In genomic region chr3:179734497-179735281, GRCh38 we compare ENCODE assay signal across 1 cellular context.
TF ChIP-seq lines count a peak whose summit lies in the region.

No MANE protein-coding gene starts in this region.

TF ChIP-seq in HepG2, 621 proteins besides CTCF, POLR2A, EP300 and RAD21 (continued from another document and continues in another):
- no peak for TF ChIP-seq NKX3-1 (CRISPR knock-in tag; IDR thresholded peaks at IDR 0.05)
- TF ChIP-seq RBAK (CRISPR knock-in tag; IDR thresholded peaks at IDR 0.05): no peak
- TF ChIP-seq ZNF639 (CRISPR knock-in tag; conservative IDR thresholded peaks at IDR 0.05): no peak
- TF ChIP-seq BCL6 (CRISPR knock-in tag; IDR thresholded peaks at IDR 0.05): peak; percentile 31; the same call in 1 of the 2 replicates
- no peak for TF ChIP-seq ZNF513 (CRISPR knock-in tag; conservative IDR thresholded peaks at IDR 0.05)
- peak; percentile 95 for TF ChIP-seq JUNB (CRISPR knock-in tag; IDR thresholded peaks at IDR 0.05; ENCODE audit: borderline replicate concordance)
- TF ChIP-seq ZNF770 (CRISPR knock-in tag; IDR thresholded peaks at IDR 0.05): no peak
- TF ChIP-seq SMARCC2 (IDR thresholded peaks at IDR 0.05): no peak
- TF ChIP-seq, protein P1, sequence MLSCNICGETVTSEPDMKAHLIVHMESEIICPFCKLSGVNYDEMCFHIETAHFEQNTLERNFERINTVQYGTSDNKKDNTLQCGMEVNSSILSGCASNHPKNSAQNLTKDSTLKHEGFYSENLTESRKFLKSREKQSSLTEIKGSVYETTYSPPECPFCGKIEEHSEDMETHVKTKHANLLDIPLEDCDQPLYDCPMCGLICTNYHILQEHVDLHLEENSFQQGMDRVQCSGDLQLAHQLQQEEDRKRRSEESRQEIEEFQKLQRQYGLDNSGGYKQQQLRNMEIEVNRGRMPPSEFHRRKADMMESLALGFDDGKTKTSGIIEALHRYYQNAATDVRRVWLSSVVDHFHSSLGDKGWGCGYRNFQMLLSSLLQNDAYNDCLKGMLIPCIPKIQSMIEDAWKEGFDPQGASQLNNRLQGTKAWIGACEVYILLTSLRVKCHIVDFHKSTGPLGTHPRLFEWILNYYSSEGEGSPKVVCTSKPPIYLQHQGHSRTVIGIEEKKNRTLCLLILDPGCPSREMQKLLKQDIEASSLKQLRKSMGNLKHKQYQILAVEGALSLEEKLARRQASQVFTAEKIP (CRISPR knock-in tag; IDR thresholded peaks at IDR 0.05; ENCODE audit: borderline replicate concordance): no peak
- TF ChIP-seq TRIM24 (CRISPR knock-in tag; IDR thresholded peaks at IDR 0.05): no peak
- no peak for TF ChIP-seq ZBTB3 (CRISPR knock-in tag; IDR thresholded peaks at IDR 0.05; ENCODE audit: borderline replicate concordance, low read depth)
- TF ChIP-seq TOPORS (CRISPR knock-in tag; IDR thresholded peaks at IDR 0.05): no peak
- TF ChIP-seq ELF4 (CRISPR knock-in tag; IDR thresholded peaks at IDR 0.05; ENCODE audit: borderline replicate concordance): no peak
- TF ChIP-seq, protein P2, sequence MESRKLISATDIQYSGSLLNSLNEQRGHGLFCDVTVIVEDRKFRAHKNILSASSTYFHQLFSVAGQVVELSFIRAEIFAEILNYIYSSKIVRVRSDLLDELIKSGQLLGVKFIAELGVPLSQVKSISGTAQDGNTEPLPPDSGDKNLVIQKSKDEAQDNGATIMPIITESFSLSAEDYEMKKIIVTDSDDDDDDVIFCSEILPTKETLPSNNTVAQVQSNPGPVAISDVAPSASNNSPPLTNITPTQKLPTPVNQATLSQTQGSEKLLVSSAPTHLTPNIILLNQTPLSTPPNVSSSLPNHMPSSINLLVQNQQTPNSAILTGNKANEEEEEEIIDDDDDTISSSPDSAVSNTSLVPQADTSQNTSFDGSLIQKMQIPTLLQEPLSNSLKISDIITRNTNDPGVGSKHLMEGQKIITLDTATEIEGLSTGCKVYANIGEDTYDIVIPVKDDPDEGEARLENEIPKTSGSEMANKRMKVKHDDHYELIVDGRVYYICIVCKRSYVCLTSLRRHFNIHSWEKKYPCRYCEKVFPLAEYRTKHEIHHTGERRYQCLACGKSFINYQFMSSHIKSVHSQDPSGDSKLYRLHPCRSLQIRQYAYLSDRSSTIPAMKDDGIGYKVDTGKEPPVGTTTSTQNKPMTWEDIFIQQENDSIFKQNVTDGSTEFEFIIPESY (CRISPR knock-in tag; IDR thresholded peaks at IDR 0.05): no peak
- no peak for TF ChIP-seq XBP1 (CRISPR knock-in tag; IDR thresholded peaks at IDR 0.05)
- 0 out of 2 replicates have a peak, but pooled peaks have one; percentile 21 for TF ChIP-seq ZNF331 (CRISPR knock-in tag; IDR thresholded peaks at IDR 0.05)
- peak; percentile 89 for TF ChIP-seq RXRB (CRISPR knock-in tag; IDR thresholded peaks at IDR 0.05; ENCODE audit: borderline replicate concordance)
- TF ChIP-seq ADNP (CRISPR knock-in tag; IDR thresholded peaks at IDR 0.05): no peak
- TF ChIP-seq, protein P3, sequence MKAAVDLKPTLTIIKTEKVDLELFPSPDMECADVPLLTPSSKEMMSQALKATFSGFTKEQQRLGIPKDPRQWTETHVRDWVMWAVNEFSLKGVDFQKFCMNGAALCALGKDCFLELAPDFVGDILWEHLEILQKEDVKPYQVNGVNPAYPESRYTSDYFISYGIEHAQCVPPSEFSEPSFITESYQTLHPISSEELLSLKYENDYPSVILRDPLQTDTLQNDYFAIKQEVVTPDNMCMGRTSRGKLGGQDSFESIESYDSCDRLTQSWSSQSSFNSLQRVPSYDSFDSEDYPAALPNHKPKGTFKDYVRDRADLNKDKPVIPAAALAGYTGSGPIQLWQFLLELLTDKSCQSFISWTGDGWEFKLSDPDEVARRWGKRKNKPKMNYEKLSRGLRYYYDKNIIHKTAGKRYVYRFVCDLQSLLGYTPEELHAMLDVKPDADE (CRISPR knock-in tag; IDR thresholded peaks at IDR 0.05): no peak
- no peak for TF ChIP-seq ZNF468 (CRISPR knock-in tag; IDR thresholded peaks at IDR 0.05)
- TF ChIP-seq WIZ (CRISPR knock-in tag; IDR thresholded peaks at IDR 0.05): no peak
- TF ChIP-seq ZNF430 (CRISPR knock-in tag; IDR thresholded peaks at IDR 0.05): no peak
- TF ChIP-seq, protein P4, sequence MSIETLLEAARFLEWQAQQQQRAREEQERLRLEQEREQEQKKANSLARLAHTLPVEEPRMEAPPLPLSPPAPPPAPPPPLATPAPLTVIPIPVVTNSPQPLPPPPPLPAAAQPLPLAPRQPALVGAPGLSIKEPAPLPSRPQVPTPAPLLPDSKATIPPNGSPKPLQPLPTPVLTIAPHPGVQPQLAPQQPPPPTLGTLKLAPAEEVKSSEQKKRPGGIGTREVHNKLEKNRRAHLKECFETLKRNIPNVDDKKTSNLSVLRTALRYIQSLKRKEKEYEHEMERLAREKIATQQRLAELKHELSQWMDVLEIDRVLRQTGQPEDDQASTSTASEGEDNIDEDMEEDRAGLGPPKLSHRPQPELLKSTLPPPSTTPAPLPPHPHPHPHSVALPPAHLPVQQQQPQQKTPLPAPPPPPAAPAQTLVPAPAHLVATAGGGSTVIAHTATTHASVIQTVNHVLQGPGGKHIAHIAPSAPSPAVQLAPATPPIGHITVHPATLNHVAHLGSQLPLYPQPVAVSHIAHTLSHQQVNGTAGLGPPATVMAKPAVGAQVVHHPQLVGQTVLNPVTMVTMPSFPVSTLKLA (IDR thresholded peaks at IDR 0.05): no peak
- no peak for TF ChIP-seq ZNF160 (CRISPR knock-in tag; IDR thresholded peaks at IDR 0.05)
- no peak for TF ChIP-seq KLF11 (CRISPR knock-in tag; IDR thresholded peaks at IDR 0.05)
- no peak for TF ChIP-seq TBL1XR1 (IDR thresholded peaks at IDR 0.05; ENCODE audit: borderline replicate concordance, low read length, partially characterized antibody)
- no peak for TF ChIP-seq DNMT1 (CRISPR knock-in tag; IDR thresholded peaks at IDR 0.05)
- TF ChIP-seq ZNF256 (CRISPR knock-in tag; conservative IDR thresholded peaks at IDR 0.05): no peak
- peak; percentile 45; the same call in 1 of the 2 replicates for TF ChIP-seq ZNF670 (CRISPR knock-in tag; IDR thresholded peaks at IDR 0.05; ENCODE audit: borderline replicate concordance)
- 0 out of 2 replicates have a peak, but pooled peaks have one; percentile 22 for TF ChIP-seq ZBTB7B (CRISPR knock-in tag; IDR thresholded peaks at IDR 0.05)
- no peak for TF ChIP-seq ZNF282 (IDR thresholded peaks at IDR 0.05; ENCODE audit: partially characterized antibody)
- 0 out of 2 replicates have a peak, but pooled peaks have one; percentile 23 for TF ChIP-seq RBFOX2 (IDR thresholded peaks at IDR 0.05; ENCODE audit: low read depth, low read length)
- TF ChIP-seq SRSF1 (optimal IDR thresholded peaks at IDR 0.05; ENCODE audit: low read depth, low read length): no peak
- no peak for TF ChIP-seq SNAPC2 (CRISPR knock-in tag; IDR thresholded peaks at IDR 0.05)
- no peak for TF ChIP-seq TARDBP (CRISPR knock-in tag; IDR thresholded peaks at IDR 0.05)
- TF ChIP-seq RNF2 (conservative IDR thresholded peaks at IDR 0.05; ENCODE audit: low read depth): no peak
- no peak for TF ChIP-seq ZNF382 (CRISPR knock-in tag; IDR thresholded peaks at IDR 0.05; ENCODE audit: borderline replicate concordance)
- TF ChIP-seq AHR (CRISPR knock-in tag; IDR thresholded peaks at IDR 0.05): no peak
- no peak for TF ChIP-seq ZNF564 (CRISPR knock-in tag; IDR thresholded peaks at IDR 0.05)
- TF ChIP-seq ZBTB26 (CRISPR knock-in tag; IDR thresholded peaks at IDR 0.05; ENCODE audit: borderline replicate concordance): no peak
- no peak for TF ChIP-seq SNAI1 (CRISPR knock-in tag; IDR thresholded peaks at IDR 0.05; ENCODE audit: borderline replicate concordance)
- no peak for TF ChIP-seq ZFY (CRISPR knock-in tag; IDR thresholded peaks at IDR 0.05)
- TF ChIP-seq FOXP1 (IDR thresholded peaks at IDR 0.05): no peak
- peak; percentile 75 for TF ChIP-seq FOXP1 (CRISPR knock-in tag; IDR thresholded peaks at IDR 0.05)
- no peak for TF ChIP-seq ZNF121 (CRISPR knock-in tag; IDR thresholded peaks at IDR 0.05)
- TF ChIP-seq ARNT (IDR thresholded peaks at IDR 0.05): no peak
- no peak for TF ChIP-seq CEBPB (IDR thresholded peaks at IDR 0.05; ENCODE audit: borderline replicate concordance, low read depth, low read length)
- peak; percentile 70 for TF ChIP-seq HNF4A (CRISPR knock-in tag; IDR thresholded peaks at IDR 0.05)
- TF ChIP-seq ZNF530 (CRISPR knock-in tag; IDR thresholded peaks at IDR 0.05; ENCODE audit: low read depth): no peak
- TF ChIP-seq ATM (IDR thresholded peaks at IDR 0.05; ENCODE audit: borderline replicate concordance): no peak
- TF ChIP-seq TCF7 (IDR thresholded peaks at IDR 0.05; ENCODE audit: low read depth): peak; percentile 73
- peak; percentile 34; the same call in 1 of the 2 replicates for TF ChIP-seq SALL1 (CRISPR knock-in tag; IDR thresholded peaks at IDR 0.05)
- TF ChIP-seq IRF9 (CRISPR knock-in tag; IDR thresholded peaks at IDR 0.05; ENCODE audit: borderline replicate concordance): no peak
- no peak for TF ChIP-seq ZNF20 (CRISPR knock-in tag; IDR thresholded peaks at IDR 0.05)
- TF ChIP-seq, protein P5, sequence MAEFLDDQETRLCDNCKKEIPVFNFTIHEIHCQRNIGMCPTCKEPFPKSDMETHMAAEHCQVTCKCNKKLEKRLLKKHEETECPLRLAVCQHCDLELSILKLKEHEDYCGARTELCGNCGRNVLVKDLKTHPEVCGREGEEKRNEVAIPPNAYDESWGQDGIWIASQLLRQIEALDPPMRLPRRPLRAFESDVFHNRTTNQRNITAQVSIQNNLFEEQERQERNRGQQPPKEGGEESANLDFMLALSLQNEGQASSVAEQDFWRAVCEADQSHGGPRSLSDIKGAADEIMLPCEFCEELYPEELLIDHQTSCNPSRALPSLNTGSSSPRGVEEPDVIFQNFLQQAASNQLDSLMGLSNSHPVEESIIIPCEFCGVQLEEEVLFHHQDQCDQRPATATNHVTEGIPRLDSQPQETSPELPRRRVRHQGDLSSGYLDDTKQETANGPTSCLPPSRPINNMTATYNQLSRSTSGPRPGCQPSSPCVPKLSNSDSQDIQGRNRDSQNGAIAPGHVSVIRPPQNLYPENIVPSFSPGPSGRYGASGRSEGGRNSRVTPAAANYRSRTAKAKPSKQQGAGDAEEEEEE (CRISPR knock-in tag; IDR thresholded peaks at IDR 0.05; ENCODE audit: borderline replicate concordance): no peak
- no peak for TF ChIP-seq ZNF839 (CRISPR knock-in tag; IDR thresholded peaks at IDR 0.05; ENCODE audit: borderline replicate concordance)
- peak in 1 of 2 experiments; percentile 62; a peak in 1 of 4 replicates for TF ChIP-seq KLF16 (CRISPR knock-in tag; IDR thresholded peaks at IDR 0.05)
- TF ChIP-seq ZNF550 (CRISPR knock-in tag; IDR thresholded peaks at IDR 0.05; ENCODE audit: borderline replicate concordance): no peak
- peak; percentile 81 for TF ChIP-seq ISL2 (CRISPR knock-in tag; IDR thresholded peaks at IDR 0.05)
- TF ChIP-seq MYNN (CRISPR knock-in tag; IDR thresholded peaks at IDR 0.05; ENCODE audit: low read depth): no peak
- TF ChIP-seq ERF (CRISPR knock-in tag; IDR thresholded peaks at IDR 0.05): peak; percentile 51; the same call in 1 of the 2 replicates
- TF ChIP-seq KDM6A (CRISPR knock-in tag; IDR thresholded peaks at IDR 0.05; ENCODE audit: low read depth): no peak
- no peak for TF ChIP-seq MTF2 (CRISPR knock-in tag; IDR thresholded peaks at IDR 0.05; ENCODE audit: borderline replicate concordance)
- no peak for TF ChIP-seq IKZF1 (IDR thresholded peaks at IDR 0.05)
